ENCODE assay signal across 8 cellular contexts in genomic region chr7:144835166-144835611, GRCh38. TPM values are rescaled to one million over a fixed set of nuclear protein-coding genes. Genes with fewer than 3 reads are reported as not detected.
DNase-seq lines count a peak whose midpoint lies in the region; ATAC-seq and TF ChIP-seq lines count a peak whose summit lies in the region.

No MANE protein-coding gene starts in this region.

- peak; percentile 82 for DNase-seq in NCI-H69 (lab: John Stamatoyannopoulos, UW)
- DNase-seq in activated T-cell treated with anti-CD3 and anti-CD28 coated beads, Interleukin-2, amount 50 U/mL, for 72 hours: peak; percentile 41 to 46
- DNase-seq in foreskin fibroblast: peak; percentile 16 to 60
- peak; percentile 33 to 37 for DNase-seq in uterus

- peaks cover 0 to 2% of the 10 kb centered on the region in 2 donors for H3K9me3 ChIP-seq in uterus

- H3K4me1 Mint-ChIP-seq in activated T-cell treated with anti-CD3 and anti-CD28 coated beads, Interleukin-2, amount 50 U/mL, for 72 hours (ENCODE audit: low read depth): peaks cover 66% of the 10 kb centered on the region
- peaks cover 10% of the 10 kb centered on the region for H3K4me1 Mint-ChIP-seq in nephron

- no peaks in the 10 kb centered on the region for H3K27me3 ChIP-seq in uterus

- no peaks in the 10 kb centered on the region for H3K36me3 ChIP-seq in uterus

- intact Hi-C loops in uterus (cut with DNase I; ENCODE audit: low total_unique reads): no loop called here

- TF ChIP-seq POLR2A in uterus (IDR thresholded peaks at IDR 0.05): no peak

- H3K4me3 ChIP-seq in foreskin fibroblast (ENCODE audit: low read depth in 1 of 2, low read length in 2 of 2) (peak overlapping the region; percentile 89 to 91), uterus (peak overlapping the region; percentile 78 to 81)

- peaks cover 3 to 5% of the 10 kb centered on the region in 2 donors for H3K9me3 Mint-ChIP-seq in activated T-cell treated with anti-CD3 and anti-CD28 coated beads, Interleukin-2, amount 50 U/mL, for 72 hours
- peaks cover 12% of the 10 kb centered on the region for H3K9me3 Mint-ChIP-seq in nephron

- H3K27ac ChIP-seq in C4-2B (peak overlapping the region; percentile 69), uterus (peak overlapping the region; percentile 93 to 94)

- no peak for TF ChIP-seq CTCF in C4-2B (conservative IDR thresholded peaks at IDR 0.05)
- TF ChIP-seq CTCF in foreskin fibroblast (IDR thresholded peaks at IDR 0.05; ENCODE audit: low read depth, low read length): no peak
- no peak for TF ChIP-seq CTCF in nephron (IDR thresholded peaks at IDR 0.05; ENCODE audit: unreplicated experiment in 3 of 3)
- no peak for TF ChIP-seq CTCF in uterus (IDR thresholded peaks at IDR 0.05)

- no peaks in the 10 kb centered on the region for H3K27me3 Mint-ChIP-seq in activated T-cell treated with anti-CD3 and anti-CD28 coated beads, Interleukin-2, amount 50 U/mL, for 72 hours (ENCODE audit: low read depth)
- H3K27me3 Mint-ChIP-seq in nephron (ENCODE audit: low read depth): no peaks in the 10 kb centered on the region

- peak overlapping the region; percentile 98 for H3K27ac Mint-ChIP-seq in activated T-cell treated with anti-CD3 and anti-CD28 coated beads, Interleukin-2, amount 50 U/mL, for 72 hours
- peak overlapping the region; percentile 97 to 99 (median 99) for H3K27ac Mint-ChIP-seq in nephron

- ATAC-seq in GM19023 (IDR thresholded peaks at IDR 0.05; ENCODE audit: unreplicated experiment) (peak; percentile 41), HG03135 (IDR thresholded peaks at IDR 0.05; ENCODE audit: unreplicated experiment) (peak; percentile 36)
- peak; percentile 42 to 45 for ATAC-seq in activated T-cell treated with anti-CD3 and anti-CD28 coated beads, Interleukin-2, amount 50 U/mL, for 72 hours (replicated peaks in 1 of 2)

- peaks cover 0 to 5% of the 10 kb centered on the region in 2 donors for H3K4me1 ChIP-seq in uterus

- H3K4me3 Mint-ChIP-seq in activated T-cell treated with anti-CD3 and anti-CD28 coated beads, Interleukin-2, amount 50 U/mL, for 72 hours: peak overlapping the region; percentile 92 to 98
- H3K4me3 Mint-ChIP-seq in nephron: peak overlapping the region; percentile 95 to 99 (median 95)

- peaks cover 12 to 13% of the 10 kb centered on the region in 2 donors for H3K36me3 Mint-ChIP-seq in activated T-cell treated with anti-CD3 and anti-CD28 coated beads, Interleukin-2, amount 50 U/mL, for 72 hours (ENCODE audit: insufficient read depth in 2 of 2)
- H3K36me3 Mint-ChIP-seq in nephron (ENCODE audit: low read depth): peaks cover 5% of the 10 kb centered on the region

RNA-seq across cellular contexts. Expression of gene TPK1, which starts 0.7 kb away (rescaled TPM):
- total RNA-seq in activated T-cell treated with anti-CD3 and anti-CD28 coated beads, Interleukin-2, amount 50 U/mL, for 72 hours: 10 to 100 TPM; 26.2 to 31.3 TPM
- total RNA-seq in uterus: 100 to 1,000 TPM in 1 of 4 donors, 1 to 10 TPM in 2, under 1 TPM in 1; 0.59 to 178 (median 8.8) TPM

Comparison
In these comparisons a context has a peak if more than half of its experiments do, and no peak if none do; other contexts are left out.
1. Peak in every context shown above with its lines: DNase-seq, ATAC-seq, H3K4me3 ChIP-seq and H3K27ac ChIP-seq.